7 cellular contexts compared by ENCODE assay signal in genomic region chr17:35432176-35433074, GRCh38. TPM values are rescaled to one million over a fixed set of nuclear protein-coding genes. Genes with fewer than 3 reads are reported as not detected.
A peak's percentile ranks its signal among the peaks of the same experiment; 100 is the strongest.
DNase-seq lines count a peak whose midpoint lies in the region; ATAC-seq and TF ChIP-seq lines count a peak whose summit lies in the region.

TSS of gene SLFN12 (minus strand) at chr17:35432500. CDS start at chr17:35423028, 9,472 bp downstream.

- no peak for TF ChIP-seq CTCF in body of pancreas (IDR thresholded peaks at IDR 0.05)

- peak within 1 kb of the TSS; percentile 83 for H3K4me2 ChIP-seq in skeletal muscle satellite cell (ENCODE audit: low read length)

- no peaks in the 10 kb centered on the region for H3K9me3 ChIP-seq in body of pancreas
- H3K9me3 ChIP-seq in iPS-15b (ENCODE audit: control insufficient read depth, insufficient read depth, low read length): no peaks in the 10 kb centered on the region
- no peaks in the 10 kb centered on the region for H3K9me3 ChIP-seq in skeletal muscle satellite cell (replicated peaks; ENCODE audit: low read length)

- peak; percentile 69 for ATAC-seq in GM18870 (IDR thresholded peaks at IDR 0.05; ENCODE audit: unreplicated experiment)
- peak; percentile 45 for ATAC-seq in HG03039 (IDR thresholded peaks at IDR 0.05; ENCODE audit: unreplicated experiment)
- peak; percentile 83 for ATAC-seq in body of pancreas

- H3K27ac ChIP-seq in body of pancreas: peak within 1 kb of the TSS; percentile 40 to 78 (median 62)

- H3K27me3 ChIP-seq in body of pancreas (no peaks in the 10 kb centered on the region), iPS-15b (ENCODE audit: control insufficient read depth, insufficient read depth, low read length) (peaks cover 77% of the 10 kb centered on the region), skeletal muscle satellite cell (ENCODE audit: control insufficient read depth, insufficient read depth, low read length) (no peaks in the 10 kb centered on the region)

- H3K36me3 ChIP-seq in body of pancreas (replicated peaks in 1 of 2; ENCODE audit: insufficient read depth in 1 of 2, low read depth in 2 of 2) (no peaks in the 10 kb centered on the region), iPS-15b (ENCODE audit: control insufficient read depth, insufficient read depth, low read length) (no peaks in the 10 kb centered on the region), skeletal muscle satellite cell (ENCODE audit: insufficient read depth, low read length) (no peaks in the 10 kb centered on the region)

- intact Hi-C loops in T-helper 1 cell treated with Interleukin-12 subunit alpha and Interleukin-12 subunit beta and Interleukin-4 antibody, amounts not matched to agents 30 ng/mL and 1 ng/mL, for 36 hours (cut with micrococcal nuclease): loop anchor here (1.0 to 5.0 kb wide), 9 partner anchors 16 to 218 kb away; partner anchors contain the start of genes AP2B1, SLFN13 and SLFN5
- intact Hi-C loops in body of pancreas (cut with DNase I): no loop called here

- TF ChIP-seq POLR2A in body of pancreas (IDR thresholded peaks at IDR 0.05): peak in 2 of 3 donors; percentile 38 to 42

- H3K4me1 ChIP-seq in body of pancreas (peaks cover 18% of the 10 kb centered on the region), iPS-15b (ENCODE audit: control insufficient read depth, insufficient read depth, low read length) (peaks cover 4% of the 10 kb centered on the region), skeletal muscle satellite cell (ENCODE audit: control insufficient read depth, insufficient read depth, low read length) (peaks cover 17% of the 10 kb centered on the region)

- DNase-seq in body of pancreas (peak; percentile 39 to 70 (median 62)), NCI-H146 (lab: John Stamatoyannopoulos, UW) (no peak)

- 12 to 27% methylated on average over 22 of the region's 22 CpGs for WGBS in body of pancreas, 2 donors

- H3K4me3 ChIP-seq in body of pancreas (peak within 1 kb of the TSS; percentile 5 to 24), iPS-15b (ENCODE audit: low read depth, low read length) (peak within 1 kb of the TSS; percentile 80), skeletal muscle satellite cell (ENCODE audit: low read length) (peak within 1 kb of the TSS; percentile 74)

- H3K9ac ChIP-seq in iPS-15b (ENCODE audit: low read depth, low read length) (peak within 1 kb of the TSS; percentile 61), skeletal muscle satellite cell (ENCODE audit: low read depth, low read length) (peak within 1 kb of the TSS; percentile 88)

RNA-seq across cellular contexts. Expression of gene SLFN12, which starts in this region (rescaled TPM):
- 17.3 and 19.4 TPM in 2 replicates for total RNA-seq in T-helper 1 cell treated with Interleukin-12 subunit alpha and Interleukin-12 subunit beta and Interleukin-4 antibody, amounts not matched to agents 30 ng/mL and 1 ng/mL, for 36 hours
- total RNA-seq in body of pancreas: 1 to 10 TPM; 4.9 to 6.0 TPM
- total RNA-seq in skeletal muscle satellite cell (2012; rRNA removed): 17.0 and 18.3 TPM in 2 replicates

Comparison
In these comparisons a context has a peak if more than half of its experiments do, and no peak if none do; other contexts are left out.
1. H3K4me3 ChIP-seq: peak in every context shown above with its lines; median percentile 80 in iPS-15b; 74 in skeletal muscle satellite cell; 14 in body of pancreas.